In the genomic region with DNA sequence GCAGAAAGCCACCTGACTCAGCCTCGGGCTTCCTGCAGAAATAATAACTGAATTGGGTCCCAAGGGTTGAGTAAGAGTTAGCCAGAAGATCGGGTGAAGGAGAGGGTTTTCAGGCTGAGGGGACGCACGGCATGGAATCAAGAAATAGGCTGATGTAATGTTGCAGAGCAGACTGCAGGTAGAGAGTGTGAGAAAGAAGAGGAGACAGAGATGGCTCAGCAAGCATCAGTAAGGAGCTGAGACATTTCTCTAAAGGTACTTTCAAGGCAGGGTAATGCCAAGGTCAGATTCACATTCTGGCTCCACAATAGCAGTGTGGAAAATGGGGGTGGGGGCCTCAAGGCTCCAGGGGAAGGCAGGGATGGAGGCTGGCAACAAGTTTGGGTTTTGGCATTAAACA, we compare ENCODE assay signal across 1 cellular context.
TF ChIP-seq lines count a peak whose summit lies in the region.

No MANE protein-coding gene starts in this region.

TF ChIP-seq in GM23338, 12 proteins besides CTCF, POLR2A, EP300 and RAD21:
- no peak for TF ChIP-seq POLR2AphosphoS5 (IDR thresholded peaks at IDR 0.05; ENCODE audit: low read depth)
- no peak for TF ChIP-seq STAT1 (IDR thresholded peaks at IDR 0.05; ENCODE audit: unreplicated experiment)
